8 cellular contexts compared by ENCODE assay signal in the genomic region with DNA sequence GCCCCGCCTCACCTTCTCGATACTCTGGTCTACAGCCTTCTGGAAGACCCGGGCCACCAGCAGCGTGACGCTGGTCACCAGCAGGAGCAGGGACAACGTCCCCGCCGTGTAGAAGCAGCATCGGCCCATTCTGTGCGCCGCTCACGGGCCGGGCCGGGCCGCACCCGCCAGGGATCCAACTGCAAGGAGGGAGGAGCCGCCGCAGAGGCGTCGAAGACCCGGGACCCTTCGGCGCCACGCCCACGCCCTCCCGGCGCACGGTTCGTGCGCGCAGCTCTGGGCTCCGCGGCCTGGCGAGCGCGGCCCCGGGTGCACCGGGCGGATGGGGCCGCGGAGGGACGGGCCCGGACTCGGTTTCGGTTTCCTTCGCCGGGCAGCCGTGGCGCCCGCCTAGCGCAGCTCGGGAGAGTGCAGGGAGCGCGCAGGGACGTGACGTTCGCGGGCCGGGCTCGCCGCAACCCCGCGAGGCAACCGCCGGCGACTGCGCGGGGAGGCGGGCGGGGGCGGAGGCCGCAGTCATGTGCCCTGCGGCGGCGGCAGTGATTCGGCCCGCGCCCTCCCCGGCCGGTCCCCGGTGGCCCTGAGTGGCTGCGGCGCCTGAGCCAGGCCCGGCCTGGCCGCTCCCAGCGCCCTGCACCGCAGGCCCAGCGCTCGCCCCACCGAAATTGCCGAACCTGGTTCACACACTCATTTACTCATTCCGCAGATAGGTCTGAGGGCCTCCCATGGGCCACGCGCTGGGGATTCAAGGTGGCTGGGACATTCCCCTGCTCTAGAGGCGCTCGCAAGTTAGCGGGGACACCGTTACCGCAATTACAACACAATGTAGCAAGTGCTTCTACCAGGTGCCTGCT. TPM values are rescaled to one million over a fixed set of nuclear protein-coding genes. Genes with fewer than 3 reads are reported as not detected.
DNase-seq lines count a peak whose midpoint lies in the region; ATAC-seq, FAIRE-seq and TF ChIP-seq lines count a peak whose summit lies in the region.

A gene with protein sequence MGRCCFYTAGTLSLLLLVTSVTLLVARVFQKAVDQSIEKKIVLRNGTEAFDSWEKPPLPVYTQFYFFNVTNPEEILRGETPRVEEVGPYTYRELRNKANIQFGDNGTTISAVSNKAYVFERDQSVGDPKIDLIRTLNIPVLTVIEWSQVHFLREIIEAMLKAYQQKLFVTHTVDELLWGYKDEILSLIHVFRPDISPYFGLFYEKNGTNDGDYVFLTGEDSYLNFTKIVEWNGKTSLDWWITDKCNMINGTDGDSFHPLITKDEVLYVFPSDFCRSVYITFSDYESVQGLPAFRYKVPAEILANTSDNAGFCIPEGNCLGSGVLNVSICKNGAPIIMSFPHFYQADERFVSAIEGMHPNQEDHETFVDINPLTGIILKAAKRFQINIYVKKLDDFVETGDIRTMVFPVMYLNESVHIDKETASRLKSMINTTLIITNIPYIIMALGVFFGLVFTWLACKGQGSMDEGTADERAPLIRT (minus strand): TSS at position 410 of the 854 bp plus-strand sequence. CDS start 281 bp downstream, at position 129.

- no peaks in the 10 kb centered on the region for H3K36me3 ChIP-seq in HUES64 (ENCODE audit: insufficient read depth, low read length)
- H3K36me3 ChIP-seq in stomach smooth muscle (ENCODE audit: control insufficient read depth in 2 of 2, insufficient read depth in 2 of 2, low read length in 2 of 2) = peaks cover 0 to 2% of the 10 kb centered on the region in 2 donors

- FAIRE-seq in RCC 7860 (lab: Jason Lieb, UNC) = no peak

- DNase-seq in DMS53 (lab: John Stamatoyannopoulos, UW) = peak; percentile 92
- DNase-seq in RCC 7860 (ENCODE audit: low spot score) = peak; percentile 54
- peak; percentile 58 for DNase-seq in activated T-helper 9 cell treated with anti-CD3 and anti-CD28 coated beads, Interleukin-2, amount 50 U/mL, for 16 hours (ENCODE audit: low read depth)
- peak; percentile 85 for DNase-seq in fibroblast of pulmonary artery (ENCODE audit: low read depth)

- H3K4me3 ChIP-seq in HUES64 (ENCODE audit: low read length) = peak within 1 kb of the TSS; percentile 81
- peak within 1 kb of the TSS; percentile 74 for H3K4me3 ChIP-seq in fibroblast of pulmonary artery (replicated peaks; ENCODE audit: low read depth, low read length)
- H3K4me3 ChIP-seq in stomach smooth muscle (ENCODE audit: low read length in 2 of 2) = peak within 1 kb of the TSS; percentile 92 to 96

- H3K9me3 Mint-ChIP-seq in nephron = no peaks in the 10 kb centered on the region

- under 1% methylated on average over 99 of the region's 99 CpGs for WGBS in HUES64

- no peaks in the 10 kb centered on the region for H3K9me3 ChIP-seq in HUES64 (ENCODE audit: insufficient read depth, low read depth, low read length)
- no peaks in the 10 kb centered on the region for H3K9me3 ChIP-seq in stomach smooth muscle (ENCODE audit: control insufficient read depth in 2 of 2, low read length in 2 of 2)

- peak; percentile 64 for ATAC-seq in GM21447 (IDR thresholded peaks at IDR 0.05; ENCODE audit: unreplicated experiment)

- TF ChIP-seq CTCF in fibroblast of pulmonary artery (IDR thresholded peaks at IDR 0.05; ENCODE audit: low read length, missing control alignments) (no peak), nephron (IDR thresholded peaks at IDR 0.05; ENCODE audit: unreplicated experiment in 3 of 3) (no peak)

- H3K4me3 Mint-ChIP-seq in nephron = peak within 1 kb of the TSS; percentile 88 to 98 (median 96)

- H3K9ac ChIP-seq in HUES64 (ENCODE audit: low read depth, low read length) = peak within 1 kb of the TSS; percentile 83
- peak within 1 kb of the TSS; percentile 92 to 100 for H3K9ac ChIP-seq in stomach smooth muscle (ENCODE audit: low read length in 2 of 2)

- peaks cover 72% of the 10 kb centered on the region for H3K4me1 Mint-ChIP-seq in nephron

- peak within 1 kb of the TSS; percentile 98 to 99 (median 99) for H3K27ac Mint-ChIP-seq in nephron

- H3K27me3 Mint-ChIP-seq in nephron (ENCODE audit: low read depth) = no peaks in the 10 kb centered on the region

- H3K27me3 ChIP-seq in HUES64 (ENCODE audit: insufficient read depth, low read length) (peaks cover 6% of the 10 kb centered on the region; the same call in 1 of the 2 replicates), stomach smooth muscle (ENCODE audit: control insufficient read depth in 1 of 2, insufficient read depth in 2 of 2, low read length in 2 of 2) (no peaks in the 10 kb centered on the region)

- peaks cover 29% of the 10 kb centered on the region for H3K4me1 ChIP-seq in HUES64 (ENCODE audit: insufficient read depth, low read length)
- peaks cover 40% of the 10 kb centered on the region for H3K4me1 ChIP-seq in stomach smooth muscle (ENCODE audit: control insufficient read depth, insufficient read depth, low read length)

- peaks cover 2% of the 10 kb centered on the region for H3K36me3 Mint-ChIP-seq in nephron (ENCODE audit: low read depth)

- H3K27ac ChIP-seq in HUES64 (ENCODE audit: low read depth, low read length) (peak within 1 kb of the TSS; percentile 84), stomach smooth muscle (ENCODE audit: low read length) (peak within 1 kb of the TSS; percentile 97)

RNA-seq across cellular contexts. Expression of the gene that starts here (rescaled TPM):
- 26.0 TPM for polyA plus RNA-seq in HUES64 (2013, experiment 1 of 2)
- polyA plus RNA-seq in HUES64 (2013, experiment 2 of 2) = 37.6 TPM

Comparison
In these comparisons a context has a peak if more than half of its experiments do, and no peak if none do; other contexts are left out.
1. Peak in every context shown above with its lines: DNase-seq, ATAC-seq, H3K4me3 ChIP-seq and H3K27ac ChIP-seq.